In genomic region chr22:32926600-32926999, GRCh38 we compare ENCODE assay signal across 8 cellular contexts.
DNase-seq lines count a peak whose midpoint lies in the region; ATAC-seq and TF ChIP-seq lines count a peak whose summit lies in the region.

No MANE protein-coding gene starts in this region.

- no peaks in the 10 kb centered on the region for H4K20me1 ChIP-seq in OCI-LY3 (ENCODE audit: insufficient read depth, low read length)

- H2AFZ ChIP-seq in OCI-LY3 (ENCODE audit: low read depth, low read length), result no peak overlapping the region

- no peak overlapping the region for H3K9ac ChIP-seq in OCI-LY3 (ENCODE audit: low read length)

- in situ Hi-C loops in gastrocnemius medialis (cut with MboI; ENCODE audit: low sequenced_read_pairs in 4 of 4), result no loop called here

- H3K9me3 ChIP-seq in OCI-LY3 (ENCODE audit: insufficient read depth, low read length) (no peaks in the 10 kb centered on the region), esophagus muscularis mucosa (no peaks in the 10 kb centered on the region), gastrocnemius medialis (no peaks in the 10 kb centered on the region)

- H3K79me2 ChIP-seq in OCI-LY3 (ENCODE audit: low read length), result no peaks in the 10 kb centered on the region

- DNase-seq in NCI-H146 (lab: John Stamatoyannopoulos, UW) (peak; percentile 13), NCI-H146 treated with DMSO at 0.1 percent for 48 hours (lab: John Stamatoyannopoulos, UW; ENCODE audit: unreplicated experiment) (no peak), esophagus muscularis mucosa (ENCODE audit: extremely low spot score) (no peak), gastrocnemius medialis (no peak), HK-2 (ENCODE audit: unreplicated experiment) (no peak), activated gamma-delta T cell treated with Interleukin-2 at 50 U/mL for 16 hours (no peak), globus pallidus (ENCODE audit: low spot score) (no peak)

- 15% methylated on average over 1 of the region's 1 CpG for WGBS in esophagus muscularis mucosa

- TF ChIP-seq EP300 in esophagus muscularis mucosa (IDR thresholded peaks at IDR 0.05), result no peak

- H3K4me1 ChIP-seq in OCI-LY3 (ENCODE audit: low read length) (no peaks in the 10 kb centered on the region), esophagus muscularis mucosa (peaks cover 0 to 4% (median 0%) of the 10 kb centered on the region in 4 donors), gastrocnemius medialis (no peaks in the 10 kb centered on the region)

- intact Hi-C loops in esophagus muscularis mucosa (cut with DNase I), result no loop called here
- intact Hi-C loops in gastrocnemius medialis (cut with DNase I; ENCODE audit: low total_unique reads), result no loop called here

- H3K4me2 ChIP-seq in OCI-LY3 (ENCODE audit: low read length), result no peak overlapping the region

- no peak overlapping the region for H3K4me3 ChIP-seq in OCI-LY3 (ENCODE audit: low read length)
- H3K4me3 ChIP-seq in esophagus muscularis mucosa, result no peak overlapping the region
- H3K4me3 ChIP-seq in gastrocnemius medialis, result no peak overlapping the region

- H3K27me3 ChIP-seq in OCI-LY3 (ENCODE audit: low read depth, low read length) (peaks cover 27% of the 10 kb centered on the region; the same call in 1 of the 2 replicates), esophagus muscularis mucosa (no peaks in the 10 kb centered on the region), gastrocnemius medialis (no peaks in the 10 kb centered on the region)

- TF ChIP-seq CTCF in OCI-LY3 (IDR thresholded peaks at IDR 0.05; ENCODE audit: low read depth, low read length) (peak; percentile 71), esophagus muscularis mucosa (IDR thresholded peaks at IDR 0.05) (peak; percentile 48 to 68 (median 53)), gastrocnemius medialis (IDR thresholded peaks at IDR 0.05 in 4 of 5, conservative IDR thresholded peaks at IDR 0.05 in 1 of 5) (peak in 4 of 5 experiments; percentile 15 to 56 (median 30))

- H3K27ac ChIP-seq in OCI-LY3 (ENCODE audit: low read length) (no peak overlapping the region), esophagus muscularis mucosa (replicated peaks in 1 of 4) (no peak overlapping the region), gastrocnemius medialis (no peak overlapping the region)

- no peak for ATAC-seq in gastrocnemius medialis

- TF ChIP-seq POLR2A in esophagus muscularis mucosa (IDR thresholded peaks at IDR 0.05; ENCODE audit: low read depth), result no peak
- no peak for TF ChIP-seq POLR2A in gastrocnemius medialis (IDR thresholded peaks at IDR 0.05)

- no peaks in the 10 kb centered on the region for H3K36me3 ChIP-seq in OCI-LY3 (replicated peaks; ENCODE audit: low read depth, low read length)
- no peaks in the 10 kb centered on the region for H3K36me3 ChIP-seq in esophagus muscularis mucosa
- H3K36me3 ChIP-seq in gastrocnemius medialis, result no peaks in the 10 kb centered on the region
